ENCODE assay signal across 8 cellular contexts in genomic region chr11:65891180-65892136, GRCh38. TPM values are rescaled to one million over a fixed set of nuclear protein-coding genes. Genes with fewer than 3 reads are reported as not detected.
DNase-seq lines count a peak whose midpoint lies in the region; ATAC-seq, FAIRE-seq and TF ChIP-seq lines count a peak whose summit lies in the region.
"Had no signal": no experiment of that assay in that cellular context is flagged by ENCODE, and none has a peak within 500 bp of the region (broad histone marks: within the 10 kb centered on the region; RNA-seq: fewer than 3 reads in every experiment).

No MANE protein-coding gene starts in this region.

- FAIRE-seq in GM12891 (lab: Jason Lieb, UNC) = no peak
- FAIRE-seq: endometrium had no signal

- ATAC-seq in activated naive CD8-positive, alpha-beta T cell treated with anti-CD3 and anti-CD28 coated beads, Interleukin-2, amount 50 U/mL, for 24 hours = peak; percentile 11

- no peaks in the 10 kb centered on the region for H3K9me3 Mint-ChIP-seq in activated naive CD8-positive, alpha-beta T cell treated with anti-CD3 and anti-CD28 coated beads, Interleukin-2, amount 50 U/mL, for 24 hours

- peaks cover 77% of the 10 kb centered on the region for H3K4me1 Mint-ChIP-seq in activated naive CD8-positive, alpha-beta T cell treated with anti-CD3 and anti-CD28 coated beads, Interleukin-2, amount 50 U/mL, for 24 hours

- peak overlapping the region; percentile 98 for H3K4me3 Mint-ChIP-seq in activated naive CD8-positive, alpha-beta T cell treated with anti-CD3 and anti-CD28 coated beads, Interleukin-2, amount 50 U/mL, for 24 hours

- peaks cover 38% of the 10 kb centered on the region for H3K36me3 Mint-ChIP-seq in activated naive CD8-positive, alpha-beta T cell treated with anti-CD3 and anti-CD28 coated beads, Interleukin-2, amount 50 U/mL, for 24 hours (ENCODE audit: low read depth)

- no peaks in the 10 kb centered on the region for H3K36me3 ChIP-seq in iPS-15b (ENCODE audit: control insufficient read depth, insufficient read depth, low read length)

- peak overlapping the region; percentile 75 for H3K4me3 ChIP-seq in iPS-15b (ENCODE audit: low read depth, low read length)

- no peaks in the 10 kb centered on the region for H3K9me3 ChIP-seq in iPS-15b (ENCODE audit: control insufficient read depth, insufficient read depth, low read length)

- no peaks in the 10 kb centered on the region for H3K27me3 Mint-ChIP-seq in activated naive CD8-positive, alpha-beta T cell treated with anti-CD3 and anti-CD28 coated beads, Interleukin-2, amount 50 U/mL, for 24 hours

- peaks cover 10% of the 10 kb centered on the region for H3K4me1 ChIP-seq in iPS-15b (ENCODE audit: control insufficient read depth, insufficient read depth, low read length)

- no peak for TF ChIP-seq POLR2A in GM12891 (IDR thresholded peaks at IDR 0.05; ENCODE audit: low read depth, low read length)

- DNase-seq in GM12891 (ENCODE audit: insufficient read length, low spot score) (no peak), NCI-H748 (lab: John Stamatoyannopoulos, UW; ENCODE audit: unreplicated experiment) (peak; percentile 72), germinal center (ENCODE audit: low spot score) (no peak), epidermal melanocyte (ENCODE audit: insufficient read length, low spot score) (no peak)
- DNase-seq in activated naive CD8-positive, alpha-beta T cell treated with anti-CD3 and anti-CD28 coated beads, Interleukin-2, amount 50 U/mL, for 24 hours = peak; percentile 60
- peak; percentile 61 to 62 for DNase-seq in stimulated activated CD4-positive, alpha-beta T cell treated with anti-CD3 and anti-CD28 coated beads, Interleukin-2, amount 100 ng/mL, for 24 hours

- peaks cover 21% of the 10 kb centered on the region for H3K27me3 ChIP-seq in iPS-15b (ENCODE audit: control insufficient read depth, insufficient read depth, low read length)

- peak overlapping the region; percentile 54 for H3K9ac ChIP-seq in iPS-15b (ENCODE audit: low read depth, low read length)

- H3K27ac Mint-ChIP-seq in activated naive CD8-positive, alpha-beta T cell treated with anti-CD3 and anti-CD28 coated beads, Interleukin-2, amount 50 U/mL, for 24 hours = peak overlapping the region; percentile 77

TF ChIP-seq in GM12891, 5 proteins besides CTCF, POLR2A, EP300 and RAD21:
- TF ChIP-seq TAF1 (IDR thresholded peaks at IDR 0.05; ENCODE audit: low read depth, low read length) (0 out of 2 replicates have a peak, but pooled peaks have one; percentile 10), PAX5 (IDR thresholded peaks at IDR 0.05; ENCODE audit: insufficient read depth, low read length, severe bottlenecking) (no peak), POLR2AphosphoS5 (IDR thresholded peaks at IDR 0.05; ENCODE audit: low read depth, low read length) (no peak), SPI1 (IDR thresholded peaks at IDR 0.05; ENCODE audit: low read depth, low read length) (no peak)

RNA-seq across cellular contexts. Expression of gene CCDC85B, which starts 1.0 kb away (rescaled TPM):
- polyA plus RNA-seq in GM12891 (2012; ENCODE audit: low read depth, missing spikeins) = 39.0 TPM

RNA-seq across cellular contexts. Expression of gene FIBP, which starts 3.2 kb away (rescaled TPM):
- 90.9 TPM for polyA plus RNA-seq in GM12891 (2012; ENCODE audit: low read depth, missing spikeins)

RNA-seq across cellular contexts. Expression of gene FOSL1, which starts 8.7 kb away (rescaled TPM):
- 3.7 TPM for polyA plus RNA-seq in GM12891 (2012; ENCODE audit: low read depth, missing spikeins)

RNA-seq across cellular contexts. Expression of gene CTSW, which starts 11.8 kb away (rescaled TPM):
- 3.3 TPM for polyA plus RNA-seq in GM12891 (2012; ENCODE audit: low read depth, missing spikeins)

RNA-seq across cellular contexts. Expression of gene EFEMP2, which starts 18.9 kb away (rescaled TPM):
- 4.7 TPM for polyA plus RNA-seq in GM12891 (2012; ENCODE audit: low read depth, missing spikeins)

Comparison
In these comparisons a context has a peak if more than half of its experiments do, and no peak if none do; other contexts are left out.
1. DNase-seq: peak in NCI-H748 (single experiment), activated naive CD8-positive, alpha-beta T cell treated with anti-CD3 and anti-CD28 coated beads, Interleukin-2, amount 50 U/mL, for 24 hours (single experiment) and stimulated activated CD4-positive, alpha-beta T cell treated with anti-CD3 and anti-CD28 coated beads, Interleukin-2, amount 100 ng/mL, for 24 hours (2 of 2); none in GM12891 (single experiment), germinal center (single experiment) and epidermal melanocyte (single experiment).